13 cellular contexts compared by ENCODE assay signal in the genomic region with DNA sequence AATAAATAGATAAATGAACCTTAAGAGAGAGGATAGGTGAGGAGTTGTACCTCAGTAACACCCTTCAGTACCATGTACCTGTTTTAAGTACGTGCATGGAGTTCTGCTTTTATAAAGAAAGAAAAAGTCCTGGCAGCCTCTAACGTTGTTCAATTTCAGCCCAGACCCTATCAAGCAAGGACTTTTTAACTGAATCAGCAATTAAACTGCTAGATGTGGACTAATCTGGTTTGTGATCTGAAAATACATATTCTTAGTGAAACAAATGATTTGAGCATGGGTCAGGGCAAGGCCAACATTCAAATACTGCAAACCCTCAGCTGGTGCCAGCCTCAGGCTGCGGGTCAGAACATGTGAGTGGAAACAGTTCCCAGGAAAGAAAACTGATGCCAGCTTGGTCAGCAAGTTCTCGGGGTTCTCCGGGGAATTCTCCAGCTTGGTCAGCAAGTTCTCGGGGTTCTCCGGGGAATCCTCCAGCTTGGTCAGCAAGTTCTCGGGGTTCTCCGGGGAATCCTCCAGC.
"Had no signal": no experiment of that assay in that cellular context is flagged by ENCODE, and none has a peak within 500 bp of the region (broad histone marks: within the 10 kb centered on the region; RNA-seq: fewer than 3 reads in every experiment).

No MANE protein-coding gene starts in this region.

- H3K4me3 Mint-ChIP-seq: activated CD4-positive, alpha-beta T cell treated with anti-CD3 and anti-CD28 coated beads, Interleukin-2, amount 10 ng/mL, durations not matched to agents 7 days and 5 days; activated naive CD8-positive, alpha-beta T cell treated with anti-CD3 and anti-CD28 coated beads for 36 hours; natural killer cell treated with Interleukin-12 subunit alpha and Interleukin-12 subunit beta and Interleukin-15 and Interleukin-18, amount 100 ng/mL, for 72 hours had no signal

- H3K27me3 ChIP-seq: gastroesophageal sphincter, heart right ventricle had no signal

- H3K4me1 Mint-ChIP-seq: activated CD4-positive, alpha-beta T cell treated with anti-CD3 and anti-CD28 coated beads, Interleukin-2, amount 10 ng/mL, durations not matched to agents 7 days and 5 days; activated naive CD8-positive, alpha-beta T cell treated with anti-CD3 and anti-CD28 coated beads for 36 hours had no signal

- H3K27ac Mint-ChIP-seq: activated CD4-positive, alpha-beta T cell treated with anti-CD3 and anti-CD28 coated beads, Interleukin-2, amount 10 ng/mL, durations not matched to agents 7 days and 5 days; activated naive CD8-positive, alpha-beta T cell treated with anti-CD3 and anti-CD28 coated beads for 36 hours; natural killer cell treated with Interleukin-12 subunit alpha and Interleukin-12 subunit beta and Interleukin-15 and Interleukin-18, amount 100 ng/mL, for 72 hours had no signal

- H3K36me3 Mint-ChIP-seq: activated naive CD8-positive, alpha-beta T cell treated with anti-CD3 and anti-CD28 coated beads for 36 hours; natural killer cell treated with Interleukin-12 subunit alpha and Interleukin-12 subunit beta and Interleukin-15 and Interleukin-18, amount 100 ng/mL, for 72 hours had no signal

- H3K4me3 ChIP-seq: gastroesophageal sphincter, heart right ventricle, mucosa of descending colon had no signal

- H3K9me3 Mint-ChIP-seq: activated CD4-positive, alpha-beta T cell treated with anti-CD3 and anti-CD28 coated beads, Interleukin-2, amount 10 ng/mL, durations not matched to agents 7 days and 5 days; activated naive CD8-positive, alpha-beta T cell treated with anti-CD3 and anti-CD28 coated beads for 36 hours; natural killer cell treated with Interleukin-12 subunit alpha and Interleukin-12 subunit beta and Interleukin-15 and Interleukin-18, amount 100 ng/mL, for 72 hours had no signal

- ATAC-seq: gastroesophageal sphincter; heart right ventricle; mucosa of descending colon; natural killer cell treated with Interleukin-12 subunit alpha and Interleukin-12 subunit beta and Interleukin-15 and Interleukin-18, amount 100 ng/mL, for 72 hours had no signal

- H3K27ac ChIP-seq: heart right ventricle had no signal

- H3K9me3 ChIP-seq: gastroesophageal sphincter, heart right ventricle, mucosa of descending colon had no signal

- DNase-seq: activated CD4-positive, alpha-beta T cell treated with anti-CD3 and anti-CD28 coated beads, Interleukin-2, amount 10 ng/mL, durations not matched to agents 7 days and 5 days; activated CD4-positive, CD25-positive, alpha-beta regulatory T cell; activated CD8-positive, alpha-beta memory T cell treated with anti-CD3 and anti-CD28 coated beads for 24 hours; activated naive CD8-positive, alpha-beta T cell treated with anti-CD3 and anti-CD28 coated beads for 36 hours; anterior cingulate cortex; effector CD8-positive, alpha-beta T cell; heart right ventricle; islet precursor cell; mucosa of descending colon; nucleus accumbens; stimulated activated CD4-positive, alpha-beta T cell treated with anti-CD3 and anti-CD28 coated beads, Interleukin-1b, Interleukin-23, amount 100 ng/mL, for 48 hours had no signal
